In genomic region chr18:67672142-67672541, GRCh38 we compare ENCODE assay signal across 25 cellular contexts.
DNase-seq lines count a peak whose midpoint lies in the region; TF ChIP-seq lines count a peak whose summit lies in the region.
"Had no signal": no experiment of that assay in that cellular context is flagged by ENCODE, and none has a peak within 500 bp of the region (broad histone marks: within the 10 kb centered on the region; RNA-seq: fewer than 3 reads in every experiment).

No MANE protein-coding gene starts in this region.

- intact Hi-C loops in Caco-2 (cut with micrococcal nuclease; ENCODE audit: unreplicated experiment), result no loop called here

- H3K4me1 ChIP-seq in osteoblast (ENCODE audit: insufficient read depth, low read length) (peaks cover 30% of the 10 kb centered on the region), Caco-2 (no peaks in the 10 kb centered on the region), Peyer's patch (no peaks in the 10 kb centered on the region)
- H3K4me1 ChIP-seq: heart right ventricle, transverse colon had no signal

- no peak overlapping the region for H3K4me3 ChIP-seq in epithelial cell of esophagus (ENCODE audit: low read length)
- no peak overlapping the region for H3K4me3 ChIP-seq in osteoblast (ENCODE audit: insufficient read depth, low read length)
- no peak overlapping the region for H3K4me3 ChIP-seq in Caco-2 (ENCODE audit: low read depth, low read length)
- H3K4me3 ChIP-seq in Peyer's patch, result no peak overlapping the region
- H3K4me3 ChIP-seq: GM23338, heart right ventricle, skin epidermis, transverse colon had no signal

- H3K36me3 ChIP-seq in osteoblast (ENCODE audit: insufficient read depth, low read length) (no peaks in the 10 kb centered on the region), Caco-2 (ENCODE audit: control insufficient read depth, insufficient read depth, low read length) (no peaks in the 10 kb centered on the region), Peyer's patch (no peaks in the 10 kb centered on the region)
- H3K36me3 ChIP-seq: heart right ventricle, transverse colon had no signal

- TF ChIP-seq CTCF in epithelial cell of esophagus (IDR thresholded peaks at IDR 0.05; ENCODE audit: insufficient read depth, low read depth, low read length, missing control alignments) (no peak), osteoblast (IDR thresholded peaks at IDR 0.05; ENCODE audit: extremely low read depth, low read depth, low read length) (no peak), Caco-2 (IDR thresholded peaks at IDR 0.05; ENCODE audit: insufficient read depth in 1 of 2, low read depth in 1 of 2, low read length in 1 of 2, severe bottlenecking in 1 of 2, unreplicated experiment in 1 of 2) (no peak), Peyer's patch (IDR thresholded peaks at IDR 0.05) (no peak)

- H3K36me3 Mint-ChIP-seq in Caco-2 (ENCODE audit: insufficient read depth, unreplicated experiment), result no peaks in the 10 kb centered on the region
- H3K36me3 Mint-ChIP-seq: CD8-positive, alpha-beta T cell; mesothelial cell of epicardium; naive thymus-derived CD4-positive, alpha-beta T cell had no signal

- CTCF ChIA-PET in Caco-2 (lab: Charles Lee), result no interaction called here

- no peaks in the 10 kb centered on the region for H3K27me3 ChIP-seq in osteoblast (ENCODE audit: insufficient read depth, low read length)
- no peaks in the 10 kb centered on the region for H3K27me3 ChIP-seq in Caco-2 (replicated peaks; ENCODE audit: control insufficient read depth, insufficient read depth, low read length)
- no peaks in the 10 kb centered on the region for H3K27me3 ChIP-seq in Peyer's patch
- H3K27me3 ChIP-seq: heart right ventricle, transverse colon had no signal

- H4K20me1 ChIP-seq in osteoblast (ENCODE audit: insufficient read depth, low read length), result no peaks in the 10 kb centered on the region

- no peaks in the 10 kb centered on the region for H3K9me3 Mint-ChIP-seq in Caco-2 (ENCODE audit: unreplicated experiment)
- H3K9me3 Mint-ChIP-seq: CD8-positive, alpha-beta T cell; endodermal cell; GM23338; mesothelial cell of epicardium had no signal

- BruUV-seq in Caco-2 (replicated peaks; lab: Mats Ljungman, UMichigan), result no TSS peak

- H3K4me1 Mint-ChIP-seq in Caco-2 (ENCODE audit: low read depth, unreplicated experiment), result no peaks in the 10 kb centered on the region
- H3K4me1 Mint-ChIP-seq: endodermal cell; mesothelial cell of epicardium; naive thymus-derived CD4-positive, alpha-beta T cell had no signal

- H3K79me2 ChIP-seq in osteoblast (ENCODE audit: insufficient read depth, low read length), result no peaks in the 10 kb centered on the region

- no peak for TF ChIP-seq POLR2A in Peyer's patch (IDR thresholded peaks at IDR 0.05)

- no peak overlapping the region for H3K4me3 Mint-ChIP-seq in Caco-2 (ENCODE audit: unreplicated experiment)
- H3K4me3 Mint-ChIP-seq: CD8-positive, alpha-beta T cell; endodermal cell; GM23338; mesothelial cell of epicardium; naive thymus-derived CD4-positive, alpha-beta T cell had no signal

- H3K27me3 Mint-ChIP-seq in Caco-2 (ENCODE audit: insufficient read depth, unreplicated experiment), result peaks cover 2% of the 10 kb centered on the region

- peak overlapping the region; percentile 5 for H2AFZ ChIP-seq in osteoblast (ENCODE audit: low read length)
- H2AFZ ChIP-seq: GM23338 had no signal

- peak overlapping the region; percentile 29 for H3K4me2 ChIP-seq in osteoblast (ENCODE audit: insufficient read depth, low read length)
- H3K4me2 ChIP-seq: GM23338 had no signal

- DNase-seq in EL, result peak; percentile 77
- peak; percentile 11 for DNase-seq in RPMI7951 (ENCODE audit: low read depth)
- peak; percentile 68 for DNase-seq in epithelial cell of esophagus (ENCODE audit: low read depth)
- DNase-seq in osteoblast (ENCODE audit: insufficient read length, low spot score, missing footprints), result no peak
- DNase-seq in anterior cingulate cortex (lab: John Stamatoyannopoulos, UW), result no peak
- no peak for DNase-seq in hypothalamus (lab: John Stamatoyannopoulos, UW)
- no peak for DNase-seq in Caco-2
- no peak for DNase-seq in Peyer's patch
- DNase-seq: activated CD8-positive, alpha-beta memory T cell treated with anti-CD3 and anti-CD28 coated beads for 24 hours; activated T-cell treated with anti-CD3 and anti-CD28 coated beads, Interleukin-2, amount 50 U/mL, for 1 hour; CD8-positive, alpha-beta T cell; DMS153; endodermal cell; heart right ventricle; Karpas-422; naive thymus-derived CD4-positive, alpha-beta T cell; NCI-H1092; NCI-H1930; NCI-H748 treated with DMSO at 0.1 percent for 48 hours; occipital lobe; SW 1271; transverse colon had no signal

- H3K27ac Mint-ChIP-seq in Caco-2 (ENCODE audit: unreplicated experiment), result no peak overlapping the region
- H3K27ac Mint-ChIP-seq: CD8-positive, alpha-beta T cell; endodermal cell; GM23338; mesothelial cell of epicardium; naive thymus-derived CD4-positive, alpha-beta T cell had no signal

- POLR2A ChIA-PET in Caco-2 (lab: Charles Lee), result no interaction called here

- H3K27ac ChIP-seq in osteoblast (ENCODE audit: low read depth, low read length) (peak overlapping the region; percentile 35), Peyer's patch (no peak overlapping the region)
- H3K27ac ChIP-seq: heart right ventricle, skin epidermis, transverse colon had no signal

- H3K9me3 ChIP-seq in osteoblast (ENCODE audit: low read depth, low read length), result no peaks in the 10 kb centered on the region
- H3K9me3 ChIP-seq in Caco-2, result no peaks in the 10 kb centered on the region
- no peaks in the 10 kb centered on the region for H3K9me3 ChIP-seq in Peyer's patch
- H3K9me3 ChIP-seq: heart right ventricle, transverse colon had no signal

Comparison
In these comparisons a context has a peak if more than half of its experiments do, and no peak if none do; other contexts are left out.
1. DNase-seq: peak in EL (single experiment), RPMI7951 (single experiment) and epithelial cell of esophagus (single experiment); none in osteoblast (single experiment), anterior cingulate cortex (0 of 58), hypothalamus (0 of 51), Caco-2 (0 of 2) and Peyer's patch (0 of 3).